Comparison of ENCODE assay signal across 7 cellular contexts in the genomic region with DNA sequence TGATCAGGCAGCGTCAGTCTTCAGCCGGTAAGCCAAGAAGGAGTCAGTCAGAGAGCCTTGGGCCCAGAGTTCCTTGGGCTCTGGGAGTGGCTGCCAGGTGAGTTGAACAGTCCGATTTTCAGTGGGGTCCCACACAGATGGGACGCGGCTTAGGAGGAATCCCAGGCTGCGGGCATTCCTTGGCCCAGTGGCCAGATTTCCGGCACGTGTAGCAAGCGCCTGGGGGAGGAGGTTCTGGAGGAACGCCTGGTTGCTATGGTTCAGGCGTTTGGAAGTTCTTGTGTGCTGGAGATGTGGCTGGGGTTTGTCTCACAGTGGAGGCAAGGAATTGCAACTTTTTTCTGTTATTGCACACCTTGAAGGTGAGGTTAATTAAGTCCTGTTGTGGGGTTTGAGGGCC. TPM values are rescaled to one million over a fixed set of nuclear protein-coding genes. Genes with fewer than 3 reads are reported as not detected.
"Had no signal": no experiment of that assay in that cellular context is flagged by ENCODE, and none has a peak within 500 bp of the region (broad histone marks: within the 10 kb centered on the region; RNA-seq: fewer than 3 reads in every experiment).

No MANE protein-coding gene starts in this region.

RNA-seq across cellular contexts. Expression of a gene that starts 26.7 kb away (rescaled TPM):
- total RNA-seq: OCI-LY7, Peyer's patch, SJCRH30, SK-MEL-5 had no signal

RNA-seq across cellular contexts. Expression of a gene that starts 57.4 kb away (rescaled TPM):
- total RNA-seq: OCI-LY7, PC-3, Peyer's patch, Right ventricle myocardium inferior, Right ventricle myocardium superior, SJCRH30 had no signal
